Comparison of ENCODE assay signal across 2 cellular contexts in the genomic region with DNA sequence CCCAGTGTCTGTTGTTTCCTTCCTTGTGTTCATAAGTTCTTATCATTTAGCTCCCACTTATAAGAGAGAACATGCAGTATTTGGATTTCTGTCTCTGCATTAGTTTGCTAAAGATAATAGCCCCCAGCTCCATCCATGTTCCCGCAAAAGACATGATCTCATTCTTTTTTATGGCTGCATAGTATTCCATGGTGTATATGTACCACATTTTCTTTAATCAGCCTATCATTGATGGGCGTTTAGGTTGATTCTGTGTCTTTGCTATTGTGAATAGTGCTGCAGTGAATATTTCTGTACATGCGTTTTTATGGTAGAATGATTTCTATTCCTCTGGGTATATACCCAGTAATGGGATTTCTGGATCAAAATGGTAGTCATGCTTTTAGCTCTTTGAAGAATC. TPM values are rescaled to one million over a fixed set of nuclear protein-coding genes. Genes with fewer than 3 reads are reported as not detected.
"Had no signal": no experiment of that assay in that cellular context is flagged by ENCODE, and none has a peak within 500 bp of the region (broad histone marks: within the 10 kb centered on the region; RNA-seq: fewer than 3 reads in every experiment).

No MANE protein-coding gene starts in this region.

RNA-seq across cellular contexts. Expression of a gene that starts 32.5 kb away (rescaled TPM):
- total RNA-seq: HepG2 had no signal
- polyA plus RNA-seq: HepG2, IMR-90 had no signal
